In the genomic region with DNA sequence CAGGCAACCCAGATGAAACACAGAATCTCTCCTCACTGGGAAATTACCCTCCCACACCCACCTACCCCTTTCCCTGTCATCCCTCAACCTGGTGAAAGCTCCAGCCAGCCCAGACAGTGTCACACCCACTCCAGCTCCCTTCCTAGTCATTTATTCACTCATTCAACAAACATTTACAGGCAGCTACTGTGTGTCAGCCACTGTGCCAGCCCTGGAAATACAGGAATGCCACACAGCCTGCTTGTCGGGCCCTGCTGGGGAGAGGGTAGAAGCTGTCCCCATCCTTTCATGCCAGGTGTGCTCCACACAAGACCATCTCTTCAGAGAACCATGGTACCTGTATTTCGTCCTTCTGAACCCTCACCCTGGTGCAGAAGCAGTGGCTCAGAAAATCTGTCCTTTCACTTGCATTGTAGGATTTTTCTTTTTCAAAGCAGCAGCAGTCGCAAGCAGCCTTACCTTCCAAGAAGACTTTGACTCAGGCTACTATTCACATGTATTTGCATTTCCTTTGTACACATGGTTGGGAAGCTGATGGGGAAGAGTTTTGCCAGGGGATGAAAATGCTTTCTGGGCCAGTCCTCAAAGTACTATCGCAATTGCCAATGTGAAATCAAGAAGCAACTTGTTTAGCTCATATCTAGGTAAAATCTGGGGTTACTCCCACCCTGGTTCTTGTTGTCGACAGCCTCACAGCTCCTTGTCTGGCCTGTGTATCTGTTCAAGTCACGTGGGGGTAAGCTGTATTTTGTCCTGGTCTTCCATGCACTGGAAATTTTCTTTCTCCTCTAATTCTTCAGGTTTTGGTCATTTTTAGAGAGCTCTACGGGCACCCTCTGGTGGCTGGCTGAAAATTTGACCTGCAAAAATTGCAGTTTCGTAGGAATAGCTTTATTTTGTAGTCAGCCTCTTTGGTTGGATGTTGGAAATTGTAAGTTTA, we compare ENCODE assay signal across 8 cellular contexts.
DNase-seq lines count a peak whose midpoint lies in the region; ATAC-seq and TF ChIP-seq lines count a peak whose summit lies in the region.

No MANE protein-coding gene starts in this region.

- H3K36me3 ChIP-seq in tibial nerve: no peaks in the 10 kb centered on the region

- intact Hi-C loops in left colon (cut with DNase I, micrococcal nuclease): loop anchor here in 1 of 2 donors (5.0 kb wide), 1 partner anchor 261 kb away; no protein-coding TSS in a partner anchor

- DNase-seq in AG20443 (ENCODE audit: low spot score) (peak; percentile 64), OCI-M2 (lab: John Stamatoyannopoulos, UW; ENCODE audit: unreplicated experiment) (peak; percentile 11), cerebellum (ENCODE audit: low spot score) (peak; percentile 24), left colon (peak in 1 of 2 donors; percentile 24), tibial nerve (ENCODE audit: low spot score in 2 of 2) (peak; percentile 21 to 39)

- TF ChIP-seq POLR2A in tibial nerve (IDR thresholded peaks at IDR 0.05): no peak

- H3K4me1 ChIP-seq in tibial nerve: no peaks in the 10 kb centered on the region

- H3K27ac ChIP-seq in tibial nerve: no peak overlapping the region

- no peaks in the 10 kb centered on the region for H3K9me3 ChIP-seq in tibial nerve

- H3K4me3 ChIP-seq in tibial nerve: no peak overlapping the region

- no peak for TF ChIP-seq EP300 in tibial nerve (IDR thresholded peaks at IDR 0.05)

- TF ChIP-seq CTCF in tibial nerve (IDR thresholded peaks at IDR 0.05): peak; percentile 25 to 80 (median 47)

- H3K27me3 ChIP-seq in tibial nerve: no peaks in the 10 kb centered on the region

- WGBS in tibial nerve, 2 donors: 51 to 53% methylated on average over 8 of the region's 8 CpGs

- ATAC-seq in GM18502 (IDR thresholded peaks at IDR 0.05; ENCODE audit: poor library complexity, unreplicated experiment) (peak; percentile 56), left colon (peak; percentile 77), HG03045 (IDR thresholded peaks at IDR 0.05; ENCODE audit: unreplicated experiment) (no peak), GM21390 (IDR thresholded peaks at IDR 0.05; ENCODE audit: unreplicated experiment) (no peak)

Comparison
In these comparisons a context has a peak if more than half of its experiments do, and no peak if none do; other contexts are left out.
1. ATAC-seq: peak in GM18502 (single experiment) and left colon (single experiment); none in HG03045 (single experiment) and GM21390 (single experiment).